ENCODE assay signal across 8 cellular contexts in genomic region chr7:150380463-150380862, GRCh38. TPM values are rescaled to one million over a fixed set of nuclear protein-coding genes. Genes with fewer than 3 reads are reported as not detected.
A peak's percentile ranks its signal among the peaks of the same experiment; 100 is the strongest.
DNase-seq lines count a peak whose midpoint lies in the region; TF ChIP-seq lines count a peak whose summit lies in the region.

No MANE protein-coding gene starts in this region.

- DNase-seq in left ventricle myocardium inferior = no peak
- no peak for DNase-seq in right atrium auricular region (ENCODE audit: low spot score)
- no peak for DNase-seq in SJCRH30
- no peak for DNase-seq in T-helper 9 cell
- no peak for DNase-seq in RKO (ENCODE audit: low spot score)
- DNase-seq in stimulated activated naive CD4-positive, alpha-beta T cell (lab: John Stamatoyannopoulos, UW) = no peak
- DNase-seq in NCI-H1436 (lab: John Stamatoyannopoulos, UW) = no peak

- H3K36me3 ChIP-seq in left ventricle myocardium inferior (no peaks in the 10 kb centered on the region), right atrium auricular region (no peaks in the 10 kb centered on the region), SJCRH30 (no peaks in the 10 kb centered on the region), iPS-18a (ENCODE audit: control insufficient read depth, low read depth, low read length) (peaks cover 4% of the 10 kb centered on the region)

- H3K27ac ChIP-seq in left ventricle myocardium inferior (replicated peaks) (peak overlapping the region; percentile 97), right atrium auricular region (no peak overlapping the region), SJCRH30 (no peak overlapping the region; the same call in 1 of the 2 replicates), iPS-18a (ENCODE audit: low read length) (no peak overlapping the region)

- H3K4me3 ChIP-seq in left ventricle myocardium inferior = peak overlapping the region; percentile 95
- H3K4me3 ChIP-seq in right atrium auricular region = peak overlapping the region in 1 of 2 donors; percentile 98
- H3K4me3 ChIP-seq in SJCRH30 = peak overlapping the region; percentile 62
- H3K4me3 ChIP-seq in iPS-18a (ENCODE audit: low read length) = peak overlapping the region; percentile 79

- H3K27me3 ChIP-seq in left ventricle myocardium inferior (ENCODE audit: low read depth) (no peaks in the 10 kb centered on the region), right atrium auricular region (no peaks in the 10 kb centered on the region), SJCRH30 (no peaks in the 10 kb centered on the region), iPS-18a (ENCODE audit: control insufficient read depth, insufficient read depth, low read length) (no peaks in the 10 kb centered on the region)

- H3K4me1 ChIP-seq in left ventricle myocardium inferior (peaks cover 32% of the 10 kb centered on the region), right atrium auricular region (peaks cover 0 to 46% of the 10 kb centered on the region in 2 donors), SJCRH30 (peaks cover 55% of the 10 kb centered on the region), iPS-18a (ENCODE audit: control insufficient read depth, low read depth, low read length) (peaks cover 60% of the 10 kb centered on the region)

- TF ChIP-seq CTCF in left ventricle myocardium inferior (IDR thresholded peaks at IDR 0.05; ENCODE audit: borderline replicate concordance) (no peak), right atrium auricular region (IDR thresholded peaks at IDR 0.05) (no peak)

- no peaks in the 10 kb centered on the region for H3K9me3 ChIP-seq in left ventricle myocardium inferior (replicated peaks)
- H3K9me3 ChIP-seq in right atrium auricular region = no peaks in the 10 kb centered on the region
- H3K9me3 ChIP-seq in SJCRH30 (replicated peaks) = no peaks in the 10 kb centered on the region
- H3K9me3 ChIP-seq in iPS-18a (ENCODE audit: control insufficient read depth, low read depth, low read length) = no peaks in the 10 kb centered on the region

- H3K9ac ChIP-seq in iPS-18a (ENCODE audit: low read length) = peak overlapping the region; percentile 77

- intact Hi-C loops in left ventricle myocardium inferior (cut with micrococcal nuclease) = no loop called here

RNA-seq across cellular contexts. Expression of gene ZNF775, which starts 1.3 kb away (rescaled TPM):
- total RNA-seq in left ventricle myocardium inferior (3.1 TPM), right atrium auricular region (1 to 10 TPM; 4.1 to 6.2 TPM)
- total RNA-seq in SJCRH30 (2014; rRNA removed; shearing (Covaris generic)) = 8.1 and 9.5 TPM in 2 replicates

RNA-seq across cellular contexts. Expression of gene REPIN1, which starts 11.8 kb away (rescaled TPM):
- total RNA-seq in left ventricle myocardium inferior = 110 TPM
- total RNA-seq in right atrium auricular region = 100 to 1,000 TPM in 1 of 2 donors, 10 to 100 TPM in 1; 100.0 to 110 TPM
- 174 and 183 TPM in 2 replicates for total RNA-seq in SJCRH30 (2014; rRNA removed; shearing (Covaris generic))

RNA-seq across cellular contexts. Expression of gene RARRES2, which starts 39.0 kb away (rescaled TPM):
- total RNA-seq in left ventricle myocardium inferior (17.6 TPM), right atrium auricular region (100 to 1,000 TPM; 105 to 197 TPM)
- total RNA-seq in SJCRH30 (2014; rRNA removed; shearing (Covaris generic)) = 68.1 and 89.7 TPM in 2 replicates

RNA-seq across cellular contexts. Expression of gene ACTR3C, which starts 57.1 kb away (rescaled TPM):
- total RNA-seq in left ventricle myocardium inferior (5.1 TPM), right atrium auricular region (1 to 10 TPM; 3.2 to 4.1 TPM)
- total RNA-seq in SJCRH30 (2014; rRNA removed; shearing (Covaris generic)) = 1.7 and 4.6 TPM in 2 replicates

RNA-seq across cellular contexts. Expression of gene LRRC61, which starts 57.3 kb away (rescaled TPM):
- total RNA-seq in left ventricle myocardium inferior (4.3 TPM), right atrium auricular region (1 to 10 TPM; 9.7 to 9.8 TPM)
- not detected in 2 replicates for total RNA-seq in SJCRH30 (2014; rRNA removed; shearing (Covaris generic))
